9 cellular contexts compared by ENCODE assay signal in the genomic region with DNA sequence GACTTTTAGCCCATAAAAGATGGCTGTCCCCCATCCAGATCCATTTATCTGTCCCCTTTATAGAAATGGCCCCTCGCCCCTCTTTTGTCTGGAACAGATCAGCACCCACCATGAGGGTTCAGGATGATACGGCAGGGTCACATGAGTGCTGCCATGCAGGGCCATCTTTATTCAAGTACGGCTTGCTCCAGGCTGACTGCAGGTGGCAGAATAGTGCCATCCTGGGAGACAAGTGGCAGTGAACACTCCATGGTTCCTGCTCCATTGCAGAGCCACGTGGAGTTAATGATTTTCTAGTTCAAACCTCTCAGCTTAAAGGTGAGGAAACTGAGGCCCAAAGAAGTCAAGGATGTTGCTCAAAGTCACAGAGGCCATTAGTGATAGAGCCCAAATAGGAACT.
DNase-seq lines count a peak whose midpoint lies in the region; ATAC-seq and TF ChIP-seq lines count a peak whose summit lies in the region.
"Had no signal": no experiment of that assay in that cellular context is flagged by ENCODE, and none has a peak within 500 bp of the region (broad histone marks: within the 10 kb centered on the region; RNA-seq: fewer than 3 reads in every experiment).

No MANE protein-coding gene starts in this region.

- H3K9ac ChIP-seq in PC-3 (ENCODE audit: low read length): no peak overlapping the region

- POLR2A ChIA-PET in PC-3 (lab: Charles Lee; ENCODE audit: unreplicated experiment): no interaction called here

- no peaks in the 10 kb centered on the region for H3K9me2 ChIP-seq in PC-3 (replicated peaks; ENCODE audit: low read length)

- H3K4me1 ChIP-seq in PC-3 (ENCODE audit: insufficient read depth, low read length): no peaks in the 10 kb centered on the region

- no peaks in the 10 kb centered on the region for H3F3A ChIP-seq in PC-3 (ENCODE audit: low read length, unreplicated experiment)

- TF ChIP-seq CTCF in AG09309 (IDR thresholded peaks at IDR 0.05; ENCODE audit: control insufficient read depth, insufficient read depth, low read depth, low read length, missing control alignments) (peak; percentile 49), GM12873 (IDR thresholded peaks at IDR 0.05; ENCODE audit: insufficient read depth, low read depth, low read length, missing control alignments) (peak; percentile 56), PC-3 (conservative IDR thresholded peaks at IDR 0.05; ENCODE audit: low read depth, low read length) (peak; percentile 78)

- no peak for DNase-seq in AG09309 (ENCODE audit: low read depth)
- DNase-seq in PC-3: peak; percentile 61
- DNase-seq in hepatic stellate cell (ENCODE audit: low spot score): peak; percentile 36
- no peak for DNase-seq in ureter (ENCODE audit: low spot score)
- DNase-seq: NK-92 treated with Interleukin-12 subunit alpha and Interleukin-12 subunit beta, amount 100 ng/mL, for 24 hours had no signal

- no peak overlapping the region for H3K4me3 ChIP-seq in AG09309 (ENCODE audit: control insufficient read depth, low read depth, low read length)
- no peak overlapping the region for H3K4me3 ChIP-seq in PC-3 (ENCODE audit: low read length)

- no peaks in the 10 kb centered on the region for H3K9me3 ChIP-seq in PC-3 (ENCODE audit: low read length)

- CTCF ChIA-PET in PC-3 (lab: Charles Lee): interaction anchor here (0.5 kb wide), 1 partner anchor 314 kb away, joined by 3 read pairs; no protein-coding TSS in a partner anchor

- H4K20me1 ChIP-seq in PC-3 (ENCODE audit: low read length): no peaks in the 10 kb centered on the region

- no peak overlapping the region for H3K27ac ChIP-seq in PC-3 (ENCODE audit: low read length)

- no peak overlapping the region for H3K4me2 ChIP-seq in PC-3 (ENCODE audit: low read length)

- 0 out of 2 replicates have a peak, but pooled peaks cover 10% of the 10 kb centered on the region for H3K27me3 ChIP-seq in PC-3 (ENCODE audit: low read length)

- peak; percentile 82 for ATAC-seq in PC-3
- ATAC-seq in GM21529 (IDR thresholded peaks at IDR 0.05; ENCODE audit: unreplicated experiment): no peak
- ATAC-seq in HG02938 (IDR thresholded peaks at IDR 0.05; ENCODE audit: unreplicated experiment): no peak
- no peak for ATAC-seq in HG03175 (IDR thresholded peaks at IDR 0.05; ENCODE audit: unreplicated experiment)

- no peaks in the 10 kb centered on the region for H3K79me2 ChIP-seq in PC-3 (ENCODE audit: low read length)

- H2AFZ ChIP-seq in PC-3 (ENCODE audit: low read length): no peak overlapping the region

- intact Hi-C loops in PC-3 (cut with micrococcal nuclease): loop anchor here (1.0 to 10.0 kb wide), 5 partner anchors 341 to 777 kb away; partner anchors contain the start of gene ALK

- H3K36me3 ChIP-seq in PC-3 (ENCODE audit: low read depth, low read length): no peaks in the 10 kb centered on the region

- BruUV-seq in PC-3 (replicated peaks; lab: Mats Ljungman, UMichigan): no TSS peak

Comparison
In these comparisons a context has a peak if more than half of its experiments do, and no peak if none do; other contexts are left out.
1. DNase-seq: peak in PC-3 (single experiment) and hepatic stellate cell (single experiment); none in AG09309 (single experiment) and ureter (single experiment).
2. Peak in every context shown above with its lines, with median percentiles within 50 percentile points of each other: CTCF ChIP-seq.